1 cellular context compared by ENCODE assay signal in the genomic region with DNA sequence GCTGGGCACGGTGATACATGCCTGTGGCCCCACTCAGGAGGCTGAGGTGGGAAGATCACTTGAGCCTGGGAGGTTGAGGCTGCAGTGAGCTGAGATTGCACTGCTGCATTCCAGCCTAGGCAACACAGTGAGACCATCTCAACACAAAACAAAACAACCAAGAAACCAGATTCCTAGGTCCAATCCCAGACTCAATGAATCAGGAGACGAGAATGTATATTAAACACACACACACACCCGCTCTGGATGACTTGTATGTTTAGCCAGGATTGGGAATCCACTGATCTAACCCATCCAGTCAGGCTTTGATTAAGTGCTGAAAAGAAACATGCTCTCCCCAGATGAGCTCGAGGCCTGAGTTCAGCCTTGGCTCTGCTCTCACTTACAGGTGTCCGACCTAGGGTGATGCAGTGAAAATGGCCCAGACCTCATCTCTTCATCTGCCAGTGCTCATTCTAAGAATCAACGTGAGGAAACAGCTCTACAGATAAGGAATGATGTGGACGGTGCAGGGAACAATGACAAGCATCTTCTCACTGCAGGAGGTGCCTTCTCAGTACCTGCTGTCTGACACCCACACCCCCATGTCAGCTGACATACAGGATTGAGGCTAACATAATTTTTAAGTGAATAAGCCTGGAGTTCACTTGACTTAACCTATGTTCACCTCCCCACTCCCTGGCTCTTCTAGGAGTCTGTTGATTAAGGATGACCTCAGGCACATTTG.
TF ChIP-seq lines count a peak whose summit lies in the region.

No MANE protein-coding gene starts in this region.

TF ChIP-seq in HepG2, 621 proteins besides CTCF, POLR2A, EP300 and RAD21:
- TF ChIP-seq, protein P1, sequence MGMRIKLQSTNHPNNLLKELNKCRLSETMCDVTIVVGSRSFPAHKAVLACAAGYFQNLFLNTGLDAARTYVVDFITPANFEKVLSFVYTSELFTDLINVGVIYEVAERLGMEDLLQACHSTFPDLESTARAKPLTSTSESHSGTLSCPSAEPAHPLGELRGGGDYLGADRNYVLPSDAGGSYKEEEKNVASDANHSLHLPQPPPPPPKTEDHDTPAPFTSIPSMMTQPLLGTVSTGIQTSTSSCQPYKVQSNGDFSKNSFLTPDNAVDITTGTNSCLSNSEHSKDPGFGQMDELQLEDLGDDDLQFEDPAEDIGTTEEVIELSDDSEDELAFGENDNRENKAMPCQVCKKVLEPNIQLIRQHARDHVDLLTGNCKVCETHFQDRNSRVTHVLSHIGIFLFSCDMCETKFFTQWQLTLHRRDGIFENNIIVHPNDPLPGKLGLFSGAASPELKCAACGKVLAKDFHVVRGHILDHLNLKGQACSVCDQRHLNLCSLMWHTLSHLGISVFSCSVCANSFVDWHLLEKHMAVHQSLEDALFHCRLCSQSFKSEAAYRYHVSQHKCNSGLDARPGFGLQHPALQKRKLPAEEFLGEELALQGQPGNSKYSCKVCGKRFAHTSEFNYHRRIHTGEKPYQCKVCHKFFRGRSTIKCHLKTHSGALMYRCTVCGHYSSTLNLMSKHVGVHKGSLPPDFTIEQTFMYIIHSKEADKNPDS (CRISPR knock-in tag; IDR thresholded peaks at IDR 0.05): no peak
- no peak for TF ChIP-seq MTF2 (CRISPR knock-in tag; IDR thresholded peaks at IDR 0.05; ENCODE audit: borderline replicate concordance)
- TF ChIP-seq MTA1 (CRISPR knock-in tag; IDR thresholded peaks at IDR 0.05; ENCODE audit: borderline replicate concordance): no peak
- TF ChIP-seq, protein P2, sequence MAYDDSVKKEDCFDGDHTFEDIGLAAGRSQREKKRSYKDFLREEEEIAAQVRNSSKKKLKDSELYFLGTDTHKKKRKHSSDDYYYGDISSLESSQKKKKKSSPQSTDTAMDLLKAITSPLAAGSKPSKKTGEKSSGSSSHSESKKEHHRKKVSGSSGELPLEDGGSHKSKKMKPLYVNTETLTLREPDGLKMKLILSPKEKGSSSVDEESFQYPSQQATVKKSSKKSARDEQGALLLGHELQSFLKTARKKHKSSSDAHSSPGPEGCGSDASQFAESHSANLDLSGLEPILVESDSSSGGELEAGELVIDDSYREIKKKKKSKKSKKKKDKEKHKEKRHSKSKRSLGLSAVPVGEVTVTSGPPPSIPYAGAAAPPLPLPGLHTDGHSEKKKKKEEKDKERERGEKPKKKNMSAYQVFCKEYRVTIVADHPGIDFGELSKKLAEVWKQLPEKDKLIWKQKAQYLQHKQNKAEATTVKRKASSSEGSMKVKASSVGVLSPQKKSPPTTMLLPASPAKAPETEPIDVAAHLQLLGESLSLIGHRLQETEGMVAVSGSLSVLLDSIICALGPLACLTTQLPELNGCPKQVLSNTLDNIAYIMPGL (CRISPR knock-in tag; IDR thresholded peaks at IDR 0.05; ENCODE audit: borderline replicate concordance in 1 of 2, low read depth in 1 of 2): no peak
- TF ChIP-seq, protein P3, sequence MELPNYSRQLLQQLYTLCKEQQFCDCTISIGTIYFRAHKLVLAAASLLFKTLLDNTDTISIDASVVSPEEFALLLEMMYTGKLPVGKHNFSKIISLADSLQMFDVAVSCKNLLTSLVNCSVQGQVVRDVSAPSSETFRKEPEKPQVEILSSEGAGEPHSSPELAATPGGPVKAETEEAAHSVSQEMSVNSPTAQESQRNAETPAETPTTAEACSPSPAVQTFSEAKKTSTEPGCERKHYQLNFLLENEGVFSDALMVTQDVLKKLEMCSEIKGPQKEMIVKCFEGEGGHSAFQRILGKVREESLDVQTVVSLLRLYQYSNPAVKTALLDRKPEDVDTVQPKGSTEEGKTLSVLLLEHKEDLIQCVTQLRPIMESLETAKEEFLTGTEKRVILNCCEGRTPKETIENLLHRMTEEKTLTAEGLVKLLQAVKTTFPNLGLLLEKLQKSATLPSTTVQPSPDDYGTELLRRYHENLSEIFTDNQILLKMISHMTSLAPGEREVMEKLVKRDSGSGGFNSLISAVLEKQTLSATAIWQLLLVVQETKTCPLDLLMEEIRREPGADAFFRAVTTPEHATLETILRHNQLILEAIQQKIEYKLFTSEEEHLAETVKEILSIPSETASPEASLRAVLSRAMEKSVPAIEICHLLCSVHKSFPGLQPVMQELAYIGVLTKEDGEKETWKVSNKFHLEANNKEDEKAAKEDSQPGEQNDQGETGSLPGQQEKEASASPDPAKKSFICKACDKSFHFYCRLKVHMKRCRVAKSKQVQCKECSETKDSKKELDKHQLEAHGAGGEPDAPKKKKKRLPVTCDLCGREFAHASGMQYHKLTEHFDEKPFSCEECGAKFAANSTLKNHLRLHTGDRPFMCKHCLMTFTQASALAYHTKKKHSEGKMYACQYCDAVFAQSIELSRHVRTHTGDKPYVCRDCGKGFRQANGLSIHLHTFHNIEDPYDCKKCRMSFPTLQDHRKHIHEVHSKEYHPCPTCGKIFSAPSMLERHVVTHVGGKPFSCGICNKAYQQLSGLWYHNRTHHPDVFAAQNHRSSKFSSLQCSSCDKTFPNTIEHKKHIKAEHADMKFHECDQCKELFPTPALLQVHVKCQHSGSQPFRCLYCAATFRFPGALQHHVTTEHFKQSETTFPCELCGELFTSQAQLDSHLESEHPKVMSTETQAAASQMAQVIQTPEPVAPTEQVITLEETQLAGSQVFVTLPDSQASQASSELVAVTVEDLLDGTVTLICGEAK (IDR thresholded peaks at IDR 0.05): no peak
- TF ChIP-seq, protein P3 (CRISPR knock-in tag; IDR thresholded peaks at IDR 0.05): no peak
- TF ChIP-seq TBX3 (IDR thresholded peaks at IDR 0.05; ENCODE audit: borderline replicate concordance): no peak
- no peak for TF ChIP-seq MAF1 (CRISPR knock-in tag; IDR thresholded peaks at IDR 0.05; ENCODE audit: borderline replicate concordance)
- no peak for TF ChIP-seq RXRA (CRISPR knock-in tag; IDR thresholded peaks at IDR 0.05)
- no peak for TF ChIP-seq NFATC3 (CRISPR knock-in tag; IDR thresholded peaks at IDR 0.05)
- no peak for TF ChIP-seq FOXC1 (CRISPR knock-in tag; IDR thresholded peaks at IDR 0.05; ENCODE audit: borderline replicate concordance)
- TF ChIP-seq NFIB (CRISPR knock-in tag; IDR thresholded peaks at IDR 0.05; ENCODE audit: borderline replicate concordance): no peak
- no peak for TF ChIP-seq ZNF616 (CRISPR knock-in tag; IDR thresholded peaks at IDR 0.05; ENCODE audit: low read depth)
- no peak for TF ChIP-seq ZNF790 (CRISPR knock-in tag; IDR thresholded peaks at IDR 0.05; ENCODE audit: borderline replicate concordance)
- TF ChIP-seq ZNF275 (CRISPR knock-in tag; IDR thresholded peaks at IDR 0.05; ENCODE audit: borderline replicate concordance): no peak
- TF ChIP-seq ZBTB4 (CRISPR knock-in tag; IDR thresholded peaks at IDR 0.05; ENCODE audit: borderline replicate concordance): no peak
- no peak for TF ChIP-seq THYN1 (CRISPR knock-in tag; IDR thresholded peaks at IDR 0.05; ENCODE audit: borderline replicate concordance, low read depth)
